Comparison of ENCODE assay signal across 1 cellular context in the genomic region with DNA sequence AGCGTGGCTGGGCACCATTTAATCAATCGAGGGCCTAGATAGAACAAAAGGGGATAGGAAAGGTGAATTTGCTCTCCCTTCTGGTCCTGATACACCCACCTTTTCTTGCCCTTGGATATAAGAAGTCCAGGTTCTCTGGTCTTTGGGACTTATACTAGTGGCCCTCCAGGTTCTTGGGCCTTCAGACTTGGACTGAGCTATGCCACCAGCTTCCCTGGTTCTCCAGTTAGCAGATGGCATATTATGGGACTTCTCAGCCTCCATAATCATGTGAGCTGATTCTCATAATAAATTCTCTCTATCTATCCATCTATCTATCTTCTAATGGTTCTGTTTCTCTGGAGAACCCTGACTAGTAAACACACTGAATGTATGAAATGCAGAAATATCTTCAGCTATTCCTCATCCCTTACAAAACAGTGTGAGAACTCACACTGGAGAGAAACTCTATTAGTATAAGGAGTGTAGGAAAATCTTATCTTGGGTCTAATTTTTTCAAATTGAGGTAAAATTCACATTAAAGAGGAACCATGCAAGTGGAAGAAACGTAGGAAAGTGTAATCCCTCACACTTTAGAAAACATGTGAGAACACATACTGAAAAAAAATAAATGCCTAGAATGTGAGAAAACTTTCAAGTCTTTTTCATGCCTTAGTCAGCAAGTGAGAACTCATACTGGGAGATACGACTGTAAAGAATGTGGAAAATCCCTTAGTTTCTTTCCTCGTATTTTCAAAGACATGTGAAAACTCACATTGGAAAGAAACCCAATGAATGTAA.
TF ChIP-seq lines count a peak whose summit lies in the region.

No MANE protein-coding gene starts in this region.

TF ChIP-seq in HEK293, 187 proteins besides CTCF, POLR2A, EP300 and RAD21 (continued from another document):
- TF ChIP-seq ZNF274 (IDR thresholded peaks at IDR 0.05; ENCODE audit: low read length) (peak; percentile 91), ZNF274 (tag by site-specific recombination; IDR thresholded peaks at IDR 0.05; ENCODE audit: borderline replicate concordance) (peak; percentile 94), ZNF138 (tag by site-specific recombination; IDR thresholded peaks at IDR 0.05; ENCODE audit: borderline replicate concordance) (no peak), ZFP37 (tag by site-specific recombination; IDR thresholded peaks at IDR 0.05) (no peak), OSR2 (tag by site-specific recombination; IDR thresholded peaks at IDR 0.05) (no peak), ZNF701 (tag by site-specific recombination; IDR thresholded peaks at IDR 0.05) (no peak), OVOL3 (tag by site-specific recombination; IDR thresholded peaks at IDR 0.05) (no peak), ZNF624 (tag by site-specific recombination; IDR thresholded peaks at IDR 0.05) (no peak), GLI4 (tag by site-specific recombination; IDR thresholded peaks at IDR 0.05) (no peak), ZNF266 (tag by site-specific recombination; IDR thresholded peaks at IDR 0.05; ENCODE audit: low read depth) (no peak), SETDB1 (IDR thresholded peaks at IDR 0.05; ENCODE audit: insufficient read length, low read length) (peak; percentile 98), ZBTB48 (tag by site-specific recombination; IDR thresholded peaks at IDR 0.05) (no peak)
